ENCODE assay signal across 13 cellular contexts in genomic region chr17:63695889-63696288, GRCh38. TPM values are rescaled to one million over a fixed set of nuclear protein-coding genes. Genes with fewer than 3 reads are reported as not detected.
A peak's percentile ranks its signal among the peaks of the same experiment; 100 is the strongest.
DNase-seq lines count a peak whose midpoint lies in the region; ATAC-seq and TF ChIP-seq lines count a peak whose summit lies in the region.
"Had no signal": no experiment of that assay in that cellular context is flagged by ENCODE, and none has a peak within 500 bp of the region (broad histone marks: within the 10 kb centered on the region; RNA-seq: fewer than 3 reads in every experiment).

No MANE protein-coding gene starts in this region.

- no peak overlapping the region for H3K23ac ChIP-seq in neuronal stem cell (ENCODE audit: low read depth, low read length, poor library complexity)

- peak overlapping the region; percentile 93 for H3K4me3 Mint-ChIP-seq in activated CD4-positive, alpha-beta T cell treated with anti-CD3 and anti-CD28 coated beads, Interleukin-2, amount 10 ng/mL, durations not matched to agents 24 days and 14 days
- H3K4me3 Mint-ChIP-seq in activated naive CD8-positive, alpha-beta T cell treated with anti-CD3 and anti-CD28 coated beads, Interleukin-2, amount 50 U/mL, for 24 hours: peak overlapping the region; percentile 21

- H3K9me3 ChIP-seq in OCI-LY3 (ENCODE audit: insufficient read depth, low read length) (peaks cover 2% of the 10 kb centered on the region; the same call in 1 of the 2 replicates), neuronal stem cell (replicated peaks in 1 of 2; ENCODE audit: control insufficient read depth in 2 of 2, insufficient read depth in 1 of 2, low read depth in 1 of 2, low read length in 2 of 2) (no peaks in the 10 kb centered on the region)
- H3K9me3 ChIP-seq: esophagus squamous epithelium, ovary had no signal

- peaks cover 31% of the 10 kb centered on the region for H3K4me1 Mint-ChIP-seq in activated CD4-positive, alpha-beta T cell treated with anti-CD3 and anti-CD28 coated beads, Interleukin-2, amount 10 ng/mL, durations not matched to agents 24 days and 14 days
- H3K4me1 Mint-ChIP-seq in activated naive CD8-positive, alpha-beta T cell treated with anti-CD3 and anti-CD28 coated beads, Interleukin-2, amount 50 U/mL, for 24 hours: peaks cover 52% of the 10 kb centered on the region

- H3K14ac ChIP-seq in neuronal stem cell (ENCODE audit: low read length): no peak overlapping the region

- H3K27me3 ChIP-seq in OCI-LY3 (ENCODE audit: low read depth, low read length) (no peaks in the 10 kb centered on the region), neuronal stem cell (ENCODE audit: control insufficient read depth in 3 of 3, insufficient read depth in 3 of 3, low read depth in 1 of 3, low read length in 3 of 3) (peaks cover 0 to 3% (median 0%) of the 10 kb centered on the region in 3 experiments)
- H3K27me3 ChIP-seq: ovary had no signal

- no peak overlapping the region for H2BK15ac ChIP-seq in neuronal stem cell (ENCODE audit: low read length)

- H3K4me2 ChIP-seq in OCI-LY3 (ENCODE audit: low read length): peak overlapping the region; percentile 8; the same call in 1 of the 2 replicates
- no peak overlapping the region for H3K4me2 ChIP-seq in neuronal stem cell (ENCODE audit: insufficient read depth, low read length, poor library complexity, severe bottlenecking)

- peaks cover 10% of the 10 kb centered on the region; the same call in 1 of the 2 replicates for H4K20me1 ChIP-seq in OCI-LY3 (ENCODE audit: insufficient read depth, low read length)

- H4K8ac ChIP-seq in neuronal stem cell (ENCODE audit: low read depth, low read length): peak overlapping the region; percentile 6

- no peak overlapping the region for H3K4ac ChIP-seq in neuronal stem cell (ENCODE audit: low read length)

- H3K9me3 Mint-ChIP-seq in activated CD4-positive, alpha-beta T cell treated with anti-CD3 and anti-CD28 coated beads, Interleukin-2, amount 10 ng/mL, durations not matched to agents 24 days and 14 days: no peaks in the 10 kb centered on the region
- no peaks in the 10 kb centered on the region for H3K9me3 Mint-ChIP-seq in activated naive CD8-positive, alpha-beta T cell treated with anti-CD3 and anti-CD28 coated beads, Interleukin-2, amount 50 U/mL, for 24 hours

- H2BK120ac ChIP-seq in neuronal stem cell (ENCODE audit: low read depth, low read length): no peak overlapping the region

- H3K79me1 ChIP-seq in neuronal stem cell (ENCODE audit: low read depth, low read length): peaks cover 3% of the 10 kb centered on the region

- peak overlapping the region; percentile 43 for H2BK5ac ChIP-seq in neuronal stem cell (ENCODE audit: low read length)

- H3K4me3 ChIP-seq in OCI-LY3 (ENCODE audit: low read length) (no peak overlapping the region), neuronal stem cell (ENCODE audit: low read length in 2 of 2) (no peak overlapping the region)
- H3K4me3 ChIP-seq: esophagus squamous epithelium, ovary had no signal

- ATAC-seq in activated naive CD8-positive, alpha-beta T cell treated with anti-CD3 and anti-CD28 coated beads, Interleukin-2, amount 50 U/mL, for 24 hours: no peak
- no peak for ATAC-seq in GM21515 (IDR thresholded peaks at IDR 0.05; ENCODE audit: unreplicated experiment)

- DNase-seq in activated CD4-positive, alpha-beta T cell treated with anti-CD3 and anti-CD28 coated beads, Interleukin-2, amount 10 ng/mL, durations not matched to agents 24 days and 14 days: no peak
- no peak for DNase-seq in activated CD4-positive, alpha-beta T cell treated with anti-CD3 and anti-CD28 coated beads for 4 hours
- DNase-seq in activated naive CD8-positive, alpha-beta T cell treated with anti-CD3 and anti-CD28 coated beads, Interleukin-2, amount 50 U/mL, for 24 hours: no peak
- DNase-seq in neuronal stem cell (ENCODE audit: low spot score): no peak
- DNase-seq in NK-92 treated with Interleukin-12 subunit alpha and Interleukin-12 subunit beta, amount 100 ng/mL, for 24 hours (lab: John Stamatoyannopoulos, UW): no peak
- DNase-seq in DMS53 treated with DMSO at 0.1 percent for 48 hours (lab: John Stamatoyannopoulos, UW; ENCODE audit: unreplicated experiment): no peak
- DNase-seq: activated CD4-positive, CD25-positive, alpha-beta regulatory T cell treated with anti-CD3 and anti-CD28 coated beads, Interleukin-2, amount 50 U/mL, for 72 hours; Calu3; esophagus squamous epithelium; mammary epithelial cell; ovary had no signal

- WGBS in neuronal stem cell (ENCODE audit: extremely low coverage in 2 of 2, insufficient read length in 2 of 2, insufficient replicate concordance in 1 of 2), 2 donors: no CpG with 5 or more reads among the region's 6 CpGs

- H3K36me3 Mint-ChIP-seq in activated CD4-positive, alpha-beta T cell treated with anti-CD3 and anti-CD28 coated beads, Interleukin-2, amount 10 ng/mL, durations not matched to agents 24 days and 14 days (ENCODE audit: low read depth): peaks cover 27% of the 10 kb centered on the region
- peaks cover 22% of the 10 kb centered on the region for H3K36me3 Mint-ChIP-seq in activated naive CD8-positive, alpha-beta T cell treated with anti-CD3 and anti-CD28 coated beads, Interleukin-2, amount 50 U/mL, for 24 hours (ENCODE audit: low read depth)

- H3K4me1 ChIP-seq in OCI-LY3 (ENCODE audit: low read length) (peaks cover 42% of the 10 kb centered on the region), neuronal stem cell (ENCODE audit: control insufficient read depth in 2 of 2, insufficient read depth in 1 of 2, low read depth in 1 of 2, low read length in 2 of 2) (peaks cover 2 to 13% of the 10 kb centered on the region in 2 donors)

- H3K27ac ChIP-seq in OCI-LY3 (ENCODE audit: low read length): peak overlapping the region; percentile 6; the same call in 1 of the 2 replicates
- H3K27ac ChIP-seq in neuronal stem cell (replicated peaks; ENCODE audit: low read length): no peak overlapping the region
- H3K27ac ChIP-seq: ovary had no signal

- peak overlapping the region; percentile 93 for H3K27ac Mint-ChIP-seq in activated CD4-positive, alpha-beta T cell treated with anti-CD3 and anti-CD28 coated beads, Interleukin-2, amount 10 ng/mL, durations not matched to agents 24 days and 14 days
- peak overlapping the region; percentile 91 for H3K27ac Mint-ChIP-seq in activated naive CD8-positive, alpha-beta T cell treated with anti-CD3 and anti-CD28 coated beads, Interleukin-2, amount 50 U/mL, for 24 hours

- no peak overlapping the region for H4K91ac ChIP-seq in neuronal stem cell (ENCODE audit: low read depth, low read length, poor library complexity)

- peaks cover 23% of the 10 kb centered on the region for H3K79me2 ChIP-seq in OCI-LY3 (ENCODE audit: low read length)

- TF ChIP-seq CTCF in OCI-LY3 (IDR thresholded peaks at IDR 0.05; ENCODE audit: low read depth, low read length): no peak

- no peak overlapping the region for H2BK12ac ChIP-seq in neuronal stem cell (ENCODE audit: low read length)

- H3K27me3 Mint-ChIP-seq in activated CD4-positive, alpha-beta T cell treated with anti-CD3 and anti-CD28 coated beads, Interleukin-2, amount 10 ng/mL, durations not matched to agents 24 days and 14 days: no peaks in the 10 kb centered on the region
- no peaks in the 10 kb centered on the region for H3K27me3 Mint-ChIP-seq in activated naive CD8-positive, alpha-beta T cell treated with anti-CD3 and anti-CD28 coated beads, Interleukin-2, amount 50 U/mL, for 24 hours

- intact Hi-C loops in activated CD4-positive, alpha-beta T cell treated with anti-CD3 and anti-CD28 coated beads, Interleukin-2, amount 10 ng/mL, durations not matched to agents 24 days and 14 days (cut with micrococcal nuclease): loop anchor here (5.0 kb wide), 1 partner anchor 269 kb away; no protein-coding TSS in a partner anchor

- H2AK5ac ChIP-seq in neuronal stem cell (ENCODE audit: low read depth, low read length): no peak overlapping the region

- H3K18ac ChIP-seq in neuronal stem cell (ENCODE audit: low read length): no peak overlapping the region

- H2AFZ ChIP-seq in OCI-LY3 (ENCODE audit: low read depth, low read length): no peak overlapping the region
- no peak overlapping the region for H2AFZ ChIP-seq in neuronal stem cell (ENCODE audit: low read length)

- H3K9ac ChIP-seq in OCI-LY3 (ENCODE audit: low read length): no peak overlapping the region
- H3K9ac ChIP-seq in neuronal stem cell (ENCODE audit: low read depth, low read length, poor library complexity): no peak overlapping the region

- H3K36me3 ChIP-seq in OCI-LY3 (replicated peaks; ENCODE audit: low read depth, low read length): peaks cover 31% of the 10 kb centered on the region
- H3K36me3 ChIP-seq in neuronal stem cell (replicated peaks in 1 of 2; ENCODE audit: control insufficient read depth in 2 of 2, insufficient read depth in 2 of 2, low read length in 2 of 2): peaks cover 28 to 74% of the 10 kb centered on the region in 2 donors
- H3K36me3 ChIP-seq: ovary had no signal

RNA-seq across cellular contexts. Expression of gene LIMD2, which starts 4.0 kb away (rescaled TPM):
- 202 and 204 TPM in 2 replicates for total RNA-seq in activated CD4-positive, alpha-beta T cell treated with anti-CD3 and anti-CD28 coated beads, Interleukin-2, amount 10 ng/mL, durations not matched to agents 24 days and 14 days
- polyA plus RNA-seq in neuronal stem cell (2013, experiment 1 of 2): 40.9 TPM
- polyA plus RNA-seq in neuronal stem cell (2013, experiment 2 of 2): 39.3 TPM

RNA-seq across cellular contexts. Expression of gene STRADA, which starts 45.7 kb away (rescaled TPM):
- total RNA-seq in activated CD4-positive, alpha-beta T cell treated with anti-CD3 and anti-CD28 coated beads, Interleukin-2, amount 10 ng/mL, durations not matched to agents 24 days and 14 days: 50.4 and 54.6 TPM in 2 replicates
- 31.4 TPM for polyA plus RNA-seq in neuronal stem cell (2013, experiment 1 of 2)
- polyA plus RNA-seq in neuronal stem cell (2013, experiment 2 of 2): 29.7 TPM
